ENCODE assay signal across 23 cellular contexts in genomic region chr5:120062515-120062917, GRCh38.
DNase-seq lines count a peak whose midpoint lies in the region; ATAC-seq and TF ChIP-seq lines count a peak whose summit lies in the region.
"Had no signal": no experiment of that assay in that cellular context is flagged by ENCODE, and none has a peak within 500 bp of the region (broad histone marks: within the 10 kb centered on the region; RNA-seq: fewer than 3 reads in every experiment).

No MANE protein-coding gene starts in this region.

- H3K79me2 ChIP-seq in neural progenitor cell (ENCODE audit: low read depth): no peaks in the 10 kb centered on the region

- intact Hi-C loops in dorsolateral prefrontal cortex (cut with DNase I): no loop called here

- H3K4me2 ChIP-seq in neural progenitor cell: no peak overlapping the region
- H3K4me2 ChIP-seq: BLaER1 had no signal

- ATAC-seq in left lobe of liver: no peak
- ATAC-seq in GM21825 (IDR thresholded peaks at IDR 0.05; ENCODE audit: unreplicated experiment): no peak
- ATAC-seq: HepG2, left ventricle myocardium superior, Panc1, psoas muscle had no signal

- H3K9me3 ChIP-seq in neural progenitor cell (ENCODE audit: low read depth): no peaks in the 10 kb centered on the region
- H3K9me3 ChIP-seq: BLaER1, esophagus squamous epithelium, psoas muscle, uterus had no signal

- H3K27ac ChIP-seq in epithelial cell of prostate (peak overlapping the region; percentile 44), neural progenitor cell (no peak overlapping the region), dorsolateral prefrontal cortex (no peak overlapping the region)
- H3K27ac ChIP-seq: BLaER1, esophagus squamous epithelium, psoas muscle, uterus, VCaP had no signal

- TF ChIP-seq CTCF in neural progenitor cell (IDR thresholded peaks at IDR 0.05): no peak
- TF ChIP-seq CTCF in dorsolateral prefrontal cortex (IDR thresholded peaks at IDR 0.05 in 54 of 56, conservative IDR thresholded peaks at IDR 0.05 in 2 of 56; ENCODE audit: low read depth in 1 of 56, partially characterized antibody in 56 of 56): no peak

- no peaks in the 10 kb centered on the region for H4K20me1 ChIP-seq in neural progenitor cell (ENCODE audit: low read depth)
- H4K20me1 ChIP-seq: BLaER1 had no signal

- no peak overlapping the region for H3K4me3 ChIP-seq in neural progenitor cell
- no peak overlapping the region for H3K4me3 ChIP-seq in dorsolateral prefrontal cortex
- H3K4me3 ChIP-seq: BLaER1, esophagus squamous epithelium, psoas muscle, uterus had no signal

- H3K27ac Mint-ChIP-seq in neural progenitor cell: no peak overlapping the region
- H3K27ac Mint-ChIP-seq: dendritic cell treated with granulocyte-macrophage colony-stimulating factor and Interleukin-4, amounts not matched to agents 40 ng/mL and 50 ng/mL, for 4 days; stimulated activated naive CD8-positive, alpha-beta T cell treated with anti-CD3 and anti-CD28 coated beads, Interleukin-15, Interleukin-2, amounts not matched to agents 100 ng/mL and 50 ng/mL, for 24 hours had no signal

- no peak overlapping the region for H2AFZ ChIP-seq in neural progenitor cell (replicated peaks)

- no peaks in the 10 kb centered on the region for H3K36me3 Mint-ChIP-seq in neural progenitor cell

- H3K4me1 ChIP-seq in neural progenitor cell: no peaks in the 10 kb centered on the region
- H3K4me1 ChIP-seq: BLaER1, esophagus squamous epithelium, psoas muscle, uterus had no signal

- DNase-seq in COLO829 (ENCODE audit: low spot score) (peak; percentile 20), NCI-H1048 (lab: John Stamatoyannopoulos, UW) (peak; percentile 44), epithelial cell of prostate (ENCODE audit: low read depth, low spot score) (peak; percentile 62), neural progenitor cell (ENCODE audit: low spot score) (peak; percentile 12), AML-193 (lab: John Stamatoyannopoulos, UW) (no peak), left lobe of liver (ENCODE audit: low spot score) (no peak), dorsolateral prefrontal cortex (no peak)
- DNase-seq: activated effector memory CD4-positive, alpha-beta T cell treated with anti-CD3 and anti-CD28 coated beads, Interleukin-2, amount 50 U/mL, for 16 hours; amygdala; DMS79; esophagus squamous epithelium; left ventricle myocardium superior; NCI-H2029 treated with DMSO at 0.1 percent for 48 hours; psoas muscle; stimulated activated CD4-positive, alpha-beta T cell treated with anti-CD3 and anti-CD28 coated beads, Interleukin-15, amount 100 ng/mL, for 24 hours; uterus had no signal

- H3K4me3 Mint-ChIP-seq in neural progenitor cell: no peak overlapping the region
- H3K4me3 Mint-ChIP-seq: dendritic cell treated with granulocyte-macrophage colony-stimulating factor and Interleukin-4, amounts not matched to agents 40 ng/mL and 50 ng/mL, for 4 days; stimulated activated naive CD8-positive, alpha-beta T cell treated with anti-CD3 and anti-CD28 coated beads, Interleukin-15, Interleukin-2, amounts not matched to agents 100 ng/mL and 50 ng/mL, for 24 hours had no signal

- H3K27me3 ChIP-seq in neural progenitor cell (no peaks in the 10 kb centered on the region), dorsolateral prefrontal cortex (no peaks in the 10 kb centered on the region)
- H3K27me3 ChIP-seq: BLaER1, esophagus squamous epithelium, uterus had no signal

- no peaks in the 10 kb centered on the region for H3K9me3 Mint-ChIP-seq in neural progenitor cell
- H3K9me3 Mint-ChIP-seq: dendritic cell treated with granulocyte-macrophage colony-stimulating factor and Interleukin-4, amounts not matched to agents 40 ng/mL and 50 ng/mL, for 4 days; stimulated activated naive CD8-positive, alpha-beta T cell treated with anti-CD3 and anti-CD28 coated beads, Interleukin-15, Interleukin-2, amounts not matched to agents 100 ng/mL and 50 ng/mL, for 24 hours had no signal

- H3K9ac ChIP-seq in neural progenitor cell: no peak overlapping the region
- H3K9ac ChIP-seq: BLaER1 had no signal

- H3F3A ChIP-seq in neural progenitor cell (ENCODE audit: low read depth): no peaks in the 10 kb centered on the region

- no peaks in the 10 kb centered on the region for H3K36me3 ChIP-seq in neural progenitor cell
- H3K36me3 ChIP-seq: BLaER1, esophagus squamous epithelium, uterus had no signal

- no peaks in the 10 kb centered on the region for H3K27me3 Mint-ChIP-seq in neural progenitor cell (ENCODE audit: insufficient read depth, low read depth)
- H3K27me3 Mint-ChIP-seq: stimulated activated naive CD8-positive, alpha-beta T cell treated with anti-CD3 and anti-CD28 coated beads, Interleukin-15, Interleukin-2, amounts not matched to agents 100 ng/mL and 50 ng/mL, for 24 hours had no signal

- no peaks in the 10 kb centered on the region for H3K4me1 Mint-ChIP-seq in neural progenitor cell

Comparison
In these comparisons a context has a peak if more than half of its experiments do, and no peak if none do; other contexts are left out.
1. DNase-seq: peak in COLO829 (single experiment), NCI-H1048 (single experiment), epithelial cell of prostate (single experiment) and neural progenitor cell (single experiment); none in AML-193 (0 of 2), left lobe of liver (single experiment) and dorsolateral prefrontal cortex (0 of 10).